ENCODE assay signal across 9 cellular contexts in genomic region chr9:133956520-133957076, GRCh38. TPM values are rescaled to one million over a fixed set of nuclear protein-coding genes. Genes with fewer than 3 reads are reported as not detected.
DNase-seq lines count a peak whose midpoint lies in the region; ATAC-seq and TF ChIP-seq lines count a peak whose summit lies in the region.
"Had no signal": no experiment of that assay in that cellular context is flagged by ENCODE, and none has a peak within 500 bp of the region (broad histone marks: within the 10 kb centered on the region; RNA-seq: fewer than 3 reads in every experiment).

No MANE protein-coding gene starts in this region.

- ATAC-seq in SK-N-SH treated with all-trans-retinoic acid at 6 μM for 48 hours, result peak; percentile 66
- ATAC-seq in psoas muscle, result peak in 1 of 4 donors; percentile 46
- no peak for ATAC-seq in HG03280 (IDR thresholded peaks at IDR 0.05; ENCODE audit: unreplicated experiment)

- no peaks in the 10 kb centered on the region for H3K9me3 ChIP-seq in cardiac muscle cell (ENCODE audit: low read depth)
- H3K9me3 ChIP-seq in psoas muscle, result no peaks in the 10 kb centered on the region

- intact Hi-C loops in psoas muscle (cut with DNase I), result no loop called here

- peak overlapping the region; percentile 34 for H3K27ac ChIP-seq in cardiac muscle cell
- H3K27ac ChIP-seq in psoas muscle, result no peak overlapping the region
- no peak overlapping the region for H3K27ac ChIP-seq in substantia nigra (ENCODE audit: low read depth, low read length, poor library complexity, severe bottlenecking)

- peak overlapping the region; percentile 62 for H3K4me3 ChIP-seq in GM06990 (replicated peaks; ENCODE audit: low read depth, low read length)
- no peak overlapping the region for H3K4me3 ChIP-seq in cardiac muscle cell
- no peak overlapping the region for H3K4me3 ChIP-seq in psoas muscle

- WGBS in psoas muscle, 3 donors, result 18 to 38% (median 28%) methylated on average over 14 of the region's 14 CpGs

- no peak for TF ChIP-seq CTCF in GM06990 (IDR thresholded peaks at IDR 0.05; ENCODE audit: insufficient read depth, low read length, poor library complexity, severe bottlenecking)
- no peak for TF ChIP-seq CTCF in cardiac muscle cell (IDR thresholded peaks at IDR 0.05; ENCODE audit: low read depth, low read length)
- TF ChIP-seq CTCF in psoas muscle (IDR thresholded peaks at IDR 0.05), result no peak

- H3K27me3 ChIP-seq in GM06990 (replicated peaks; ENCODE audit: control insufficient read depth, insufficient read depth, low read length), result no peaks in the 10 kb centered on the region
- H3K27me3 ChIP-seq in cardiac muscle cell, result no peaks in the 10 kb centered on the region
- peaks cover 0 to 35% (median 3%) of the 10 kb centered on the region in 3 donors for H3K27me3 ChIP-seq in psoas muscle (ENCODE audit: insufficient read depth in 3 of 3, low read length in 2 of 3)

- peaks cover 2% of the 10 kb centered on the region; the same call in 1 of the 2 replicates for H3K36me3 ChIP-seq in GM06990 (ENCODE audit: control insufficient read depth, insufficient read depth, low read length)
- no peaks in the 10 kb centered on the region for H3K36me3 ChIP-seq in cardiac muscle cell
- H3K36me3 ChIP-seq in psoas muscle (ENCODE audit: insufficient read depth in 1 of 2, low read depth in 1 of 2), result no peaks in the 10 kb centered on the region

- peak; percentile 55 for DNase-seq in GM06990 (ENCODE audit: extremely low read depth, insufficient read length)
- peak in 1 of 2 donors; percentile 41 for DNase-seq in cardiac muscle cell (ENCODE audit: low read depth in 1 of 2, low spot score in 1 of 2)
- DNase-seq in psoas muscle, result peak; percentile 39 to 56
- DNase-seq in RKO (ENCODE audit: low spot score), result no peak
- no peak for DNase-seq in substantia nigra (lab: John Stamatoyannopoulos, UW)
- DNase-seq in middle frontal gyrus (ENCODE audit: extremely low spot score, low spot score), result no peak
- DNase-seq: NCI-H1105 had no signal

- H3K4me1 ChIP-seq in cardiac muscle cell (ENCODE audit: low read depth) (peaks cover 25% of the 10 kb centered on the region), psoas muscle (peaks cover 9% of the 10 kb centered on the region)

TF ChIP-seq in SK-N-SH treated with all-trans-retinoic acid at 6 μM for 48 hours, 23 proteins besides CTCF, POLR2A, EP300 and RAD21:
- TF ChIP-seq SNAI2 (CRISPR knock-in tag; IDR thresholded peaks at IDR 0.05) (no peak), ISL1 (CRISPR knock-in tag; IDR thresholded peaks at IDR 0.05) (no peak), ZNF70 (CRISPR knock-in tag; IDR thresholded peaks at IDR 0.05) (no peak), CREB5 (CRISPR knock-in tag; IDR thresholded peaks at IDR 0.05; ENCODE audit: low read depth) (no peak), ZFP3 (CRISPR knock-in tag; IDR thresholded peaks at IDR 0.05) (no peak), ZNF565 (CRISPR knock-in tag; conservative IDR thresholded peaks at IDR 0.05; ENCODE audit: low read depth) (no peak), TOX (CRISPR knock-in tag; IDR thresholded peaks at IDR 0.05; ENCODE audit: borderline replicate concordance) (no peak), ARNTL (CRISPR knock-in tag; IDR thresholded peaks at IDR 0.05; ENCODE audit: borderline replicate concordance, low read depth) (no peak), ZFP30 (CRISPR knock-in tag; IDR thresholded peaks at IDR 0.05) (no peak), BACH2 (CRISPR knock-in tag; IDR thresholded peaks at IDR 0.05; ENCODE audit: borderline replicate concordance) (no peak), OSR1 (CRISPR knock-in tag; IDR thresholded peaks at IDR 0.05) (no peak), ZC3H10 (CRISPR knock-in tag; IDR thresholded peaks at IDR 0.05) (no peak), ZNF8 (CRISPR knock-in tag; IDR thresholded peaks at IDR 0.05) (no peak), CSDC2 (CRISPR knock-in tag; IDR thresholded peaks at IDR 0.05) (no peak), GLIS3 (CRISPR knock-in tag; IDR thresholded peaks at IDR 0.05) (no peak), ESRRG (CRISPR knock-in tag; IDR thresholded peaks at IDR 0.05) (no peak)
- TF ChIP-seq, protein P1, sequence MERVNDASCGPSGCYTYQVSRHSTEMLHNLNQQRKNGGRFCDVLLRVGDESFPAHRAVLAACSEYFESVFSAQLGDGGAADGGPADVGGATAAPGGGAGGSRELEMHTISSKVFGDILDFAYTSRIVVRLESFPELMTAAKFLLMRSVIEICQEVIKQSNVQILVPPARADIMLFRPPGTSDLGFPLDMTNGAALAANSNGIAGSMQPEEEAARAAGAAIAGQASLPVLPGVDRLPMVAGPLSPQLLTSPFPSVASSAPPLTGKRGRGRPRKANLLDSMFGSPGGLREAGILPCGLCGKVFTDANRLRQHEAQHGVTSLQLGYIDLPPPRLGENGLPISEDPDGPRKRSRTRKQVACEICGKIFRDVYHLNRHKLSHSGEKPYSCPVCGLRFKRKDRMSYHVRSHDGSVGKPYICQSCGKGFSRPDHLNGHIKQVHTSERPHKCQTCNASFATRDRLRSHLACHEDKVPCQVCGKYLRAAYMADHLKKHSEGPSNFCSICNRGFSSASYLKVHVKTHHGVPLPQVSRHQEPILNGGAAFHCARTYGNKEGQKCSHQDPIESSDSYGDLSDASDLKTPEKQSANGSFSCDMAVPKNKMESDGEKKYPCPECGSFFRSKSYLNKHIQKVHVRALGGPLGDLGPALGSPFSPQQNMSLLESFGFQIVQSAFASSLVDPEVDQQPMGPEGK (CRISPR knock-in tag; IDR thresholded peaks at IDR 0.05; ENCODE audit: borderline replicate concordance), result no peak
- TF ChIP-seq, protein P2, sequence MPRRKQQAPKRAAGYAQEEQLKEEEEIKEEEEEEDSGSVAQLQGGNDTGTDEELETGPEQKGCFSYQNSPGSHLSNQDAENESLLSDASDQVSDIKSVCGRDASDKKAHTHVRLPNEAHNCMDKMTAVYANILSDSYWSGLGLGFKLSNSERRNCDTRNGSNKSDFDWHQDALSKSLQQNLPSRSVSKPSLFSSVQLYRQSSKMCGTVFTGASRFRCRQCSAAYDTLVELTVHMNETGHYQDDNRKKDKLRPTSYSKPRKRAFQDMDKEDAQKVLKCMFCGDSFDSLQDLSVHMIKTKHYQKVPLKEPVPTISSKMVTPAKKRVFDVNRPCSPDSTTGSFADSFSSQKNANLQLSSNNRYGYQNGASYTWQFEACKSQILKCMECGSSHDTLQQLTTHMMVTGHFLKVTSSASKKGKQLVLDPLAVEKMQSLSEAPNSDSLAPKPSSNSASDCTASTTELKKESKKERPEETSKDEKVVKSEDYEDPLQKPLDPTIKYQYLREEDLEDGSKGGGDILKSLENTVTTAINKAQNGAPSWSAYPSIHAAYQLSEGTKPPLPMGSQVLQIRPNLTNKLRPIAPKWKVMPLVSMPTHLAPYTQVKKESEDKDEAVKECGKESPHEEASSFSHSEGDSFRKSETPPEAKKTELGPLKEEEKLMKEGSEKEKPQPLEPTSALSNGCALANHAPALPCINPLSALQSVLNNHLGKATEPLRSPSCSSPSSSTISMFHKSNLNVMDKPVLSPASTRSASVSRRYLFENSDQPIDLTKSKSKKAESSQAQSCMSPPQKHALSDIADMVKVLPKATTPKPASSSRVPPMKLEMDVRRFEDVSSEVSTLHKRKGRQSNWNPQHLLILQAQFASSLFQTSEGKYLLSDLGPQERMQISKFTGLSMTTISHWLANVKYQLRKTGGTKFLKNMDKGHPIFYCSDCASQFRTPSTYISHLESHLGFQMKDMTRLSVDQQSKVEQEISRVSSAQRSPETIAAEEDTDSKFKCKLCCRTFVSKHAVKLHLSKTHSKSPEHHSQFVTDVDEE (CRISPR knock-in tag; IDR thresholded peaks at IDR 0.05), result no peak
- TF ChIP-seq, protein P3, sequence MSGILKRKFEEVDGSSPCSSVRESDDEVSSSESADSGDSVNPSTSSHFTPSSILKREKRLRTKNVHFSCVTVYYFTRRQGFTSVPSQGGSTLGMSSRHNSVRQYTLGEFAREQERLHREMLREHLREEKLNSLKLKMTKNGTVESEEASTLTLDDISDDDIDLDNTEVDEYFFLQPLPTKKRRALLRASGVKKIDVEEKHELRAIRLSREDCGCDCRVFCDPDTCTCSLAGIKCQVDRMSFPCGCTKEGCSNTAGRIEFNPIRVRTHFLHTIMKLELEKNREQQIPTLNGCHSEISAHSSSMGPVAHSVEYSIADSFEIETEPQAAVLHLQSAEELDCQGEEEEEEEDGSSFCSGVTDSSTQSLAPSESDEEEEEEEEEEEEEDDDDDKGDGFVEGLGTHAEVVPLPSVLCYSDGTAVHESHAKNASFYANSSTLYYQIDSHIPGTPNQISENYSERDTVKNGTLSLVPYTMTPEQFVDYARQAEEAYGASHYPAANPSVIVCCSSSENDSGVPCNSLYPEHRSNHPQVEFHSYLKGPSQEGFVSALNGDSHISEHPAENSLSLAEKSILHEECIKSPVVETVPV (CRISPR knock-in tag; IDR thresholded peaks at IDR 0.05), result no peak

RNA-seq across cellular contexts. Expression of gene VAV2, which starts 35.5 kb away (rescaled TPM):
- total RNA-seq in cardiac muscle cell (6.7 and 10.8 TPM in 2 replicates), psoas muscle (1 to 10 TPM; 1.3 to 2.9 (median 1.8) TPM)
- polyA plus RNA-seq in cardiac muscle cell (15.3 and 18.3 TPM in 2 replicates), psoas muscle (1 to 10 TPM in 1 of 3 donors, under 1 TPM in 2; 0.70 to 1.8 (median 0.73) TPM)

Comparison
In these comparisons a context has a peak if more than half of its experiments do, and no peak if none do; other contexts are left out.
1. DNase-seq: peak in GM06990 (single experiment) and psoas muscle (2 of 2); none in RKO (single experiment), substantia nigra (0 of 49) and middle frontal gyrus (single experiment).